31 cellular contexts compared by ENCODE assay signal in the genomic region with DNA sequence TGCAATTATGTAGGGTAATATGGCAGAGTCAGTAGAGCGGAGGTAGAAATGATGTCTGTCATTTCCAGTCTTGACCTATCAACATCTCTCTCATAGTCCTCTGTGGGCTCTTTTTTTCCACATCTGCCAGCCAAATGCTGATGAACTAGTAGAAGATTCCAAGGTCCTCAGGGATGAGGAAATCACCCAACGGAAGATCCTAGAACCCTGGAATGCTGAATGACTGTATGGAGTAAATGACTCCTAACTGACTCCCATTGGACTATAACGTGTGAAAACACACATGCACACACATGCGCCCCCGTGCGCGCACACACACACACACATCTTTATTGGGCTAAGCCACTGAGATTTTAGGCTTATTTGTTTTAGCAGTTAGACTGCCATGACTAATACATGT.
"Had no signal": no experiment of that assay in that cellular context is flagged by ENCODE, and none has a peak within 500 bp of the region (broad histone marks: within the 10 kb centered on the region; RNA-seq: fewer than 3 reads in every experiment).

No MANE protein-coding gene starts in this region.

- H3K9me3 ChIP-seq: adrenal gland, body of pancreas, esophagus muscularis mucosa, gastrocnemius medialis had no signal

- H3K27me3 ChIP-seq: adrenal gland, body of pancreas, esophagus muscularis mucosa, foreskin keratinocyte, gastrocnemius medialis, heart left ventricle had no signal

- H3K36me3 ChIP-seq: adrenal gland, esophagus muscularis mucosa, gastrocnemius medialis, heart left ventricle had no signal

- H3K4me3 ChIP-seq: adrenal gland, body of pancreas, esophagus muscularis mucosa, gastrocnemius medialis, heart left ventricle had no signal

- DNase-seq: activated CD4-positive, alpha-beta memory T cell treated with anti-CD3 and anti-CD28 coated beads for 36 hours; activated CD4-positive, alpha-beta T cell treated with anti-CD3 and anti-CD28 coated beads for 36 hours; activated CD4-positive, alpha-beta T cell treated with anti-CD3 and anti-CD28 coated beads, Interleukin-2, amount 10 ng/mL, durations not matched to agents 24 days and 14 days; activated CD4-positive, CD25-positive, alpha-beta regulatory T cell; activated CD4-positive, CD25-positive, alpha-beta regulatory T cell treated with anti-CD3 and anti-CD28 coated beads, Interleukin-2, amount 50 U/mL, for 72 hours; activated CD8-positive, alpha-beta memory T cell treated with anti-CD3 and anti-CD28 coated beads, Interleukin-2, amount 10 ng/mL, durations not matched to agents 7 days and 5 days; activated CD8-positive, alpha-beta memory T cell treated with anti-CD3 and anti-CD28 coated beads, Interleukin-2, amount 50 U/mL, for 4 hours; activated CD8-positive, alpha-beta T cell treated with anti-CD3 and anti-CD28 coated beads, Interleukin-2, amount 10 ng/mL, durations not matched to agents 7 days and 5 days; activated effector memory CD4-positive, alpha-beta T cell treated with anti-CD3 and anti-CD28 coated beads, Interleukin-2, amount 50 U/mL, for 16 hours; activated naive CD4-positive, alpha-beta T cell treated with anti-CD3 and anti-CD28 coated beads for 36 hours; activated naive CD8-positive, alpha-beta T cell treated with anti-CD3 and anti-CD28 coated beads for 36 hours; activated naive CD8-positive, alpha-beta T cell treated with anti-CD3 and anti-CD28 coated beads, Interleukin-2, amount 50 U/mL, for 24 hours; activated T-cell treated with anti-CD3 and anti-CD28 coated beads, Interleukin-2, amount 50 U/mL, for 1 hour; activated T-cell treated with anti-CD3 and anti-CD28 coated beads, Interleukin-2, amount 50 U/mL, for 48 hours; adrenal gland; amygdala; aorta; body of pancreas; caudate nucleus; cortex of kidney; dermis blood vessel endothelial cell; effector CD4-positive, alpha-beta T cell; effector memory CD8-positive, alpha-beta T cell; erythroblast; foreskin keratinocyte; gastrocnemius medialis; glutamatergic neuron; heart left ventricle; T-helper 17 cell; T1000 had no signal

- H3K27ac ChIP-seq: adrenal gland, body of pancreas, esophagus muscularis mucosa, foreskin keratinocyte, gastrocnemius medialis, heart left ventricle had no signal
